10 cellular contexts compared by ENCODE assay signal in the genomic region with DNA sequence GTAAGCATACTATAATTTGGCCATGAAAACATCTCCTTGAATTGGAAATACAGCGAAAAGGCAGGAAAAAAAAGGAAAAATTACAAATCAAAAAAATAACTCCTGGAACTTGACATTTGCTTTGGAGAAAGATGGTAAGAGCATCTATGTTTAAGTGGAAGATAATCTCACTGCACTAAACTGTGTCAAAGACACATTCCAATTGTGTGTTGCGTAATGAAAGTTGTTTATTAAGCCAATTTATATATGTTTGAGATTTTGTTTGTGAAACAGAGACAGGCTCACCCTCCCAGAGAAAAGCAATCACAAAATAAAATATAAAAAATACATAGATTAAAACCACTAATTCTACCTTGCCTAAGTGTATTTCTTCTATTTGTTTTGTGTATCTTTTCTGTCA.
"Had no signal": no experiment of that assay in that cellular context is flagged by ENCODE, and none has a peak within 500 bp of the region (broad histone marks: within the 10 kb centered on the region; RNA-seq: fewer than 3 reads in every experiment).

No MANE protein-coding gene starts in this region.

- H3K4me3 ChIP-seq: GM23248, GM23338, HAP-1 had no signal

- H3K36me3 ChIP-seq: HAP-1 had no signal

- H3K4me1 ChIP-seq: HAP-1 had no signal

- H2AFZ ChIP-seq: GM23248, GM23338 had no signal

- H3K9ac ChIP-seq: GM23248 had no signal

- H3K9me3 ChIP-seq: HAP-1 had no signal

- H3K27ac ChIP-seq: GM23248 had no signal

- ATAC-seq: GM23338, HCT116 had no signal

- H3K4me2 ChIP-seq: GM23338 had no signal

- FAIRE-seq: H54 had no signal

- DNase-seq: GM23248, GOT3, H7, H9, HCEC 1CT, HFFc6 had no signal
